Comparison of ENCODE assay signal across 12 cellular contexts in the genomic region with DNA sequence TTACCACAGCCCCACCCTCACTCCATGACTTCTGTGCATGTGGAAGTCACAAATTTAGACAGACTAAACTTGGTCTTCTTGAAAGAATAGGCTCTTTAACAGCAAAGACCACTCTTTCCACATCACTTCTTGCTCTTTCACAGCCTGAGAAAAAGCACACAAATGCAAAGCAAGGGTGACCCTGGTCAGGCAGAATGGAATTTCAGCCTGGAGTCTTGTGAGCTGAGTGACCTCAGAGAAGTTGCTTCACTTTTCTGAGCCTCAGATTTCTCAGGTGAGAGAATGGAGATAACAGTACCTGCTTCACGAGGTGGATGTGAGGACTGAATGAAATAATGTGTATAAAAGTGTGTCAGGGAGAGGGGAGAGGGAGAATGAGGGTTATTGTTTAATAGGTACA. TPM values are rescaled to one million over a fixed set of nuclear protein-coding genes. Genes with fewer than 3 reads are reported as not detected.
DNase-seq lines count a peak whose midpoint lies in the region; ATAC-seq and TF ChIP-seq lines count a peak whose summit lies in the region.
"Had no signal": no experiment of that assay in that cellular context is flagged by ENCODE, and none has a peak within 500 bp of the region (broad histone marks: within the 10 kb centered on the region; RNA-seq: fewer than 3 reads in every experiment).

No MANE protein-coding gene starts in this region.

- H2AK5ac ChIP-seq in neuronal stem cell (ENCODE audit: low read depth, low read length): no peak overlapping the region

- no peaks in the 10 kb centered on the region for H3K4me1 ChIP-seq in hepatocyte (ENCODE audit: insufficient read depth)
- no peaks in the 10 kb centered on the region for H3K4me1 ChIP-seq in neuronal stem cell (ENCODE audit: control insufficient read depth in 2 of 2, insufficient read depth in 1 of 2, low read depth in 1 of 2, low read length in 2 of 2)
- no peaks in the 10 kb centered on the region for H3K4me1 ChIP-seq in CD4-positive, alpha-beta memory T cell (ENCODE audit: insufficient read depth, low read length)
- H3K4me1 ChIP-seq: BLaER1 treated with 17β-estradiol and CSF1 and Interleukin-3, amounts not matched to agents 10 nM and 100 nM; Caco-2 had no signal

- H3K36me3 ChIP-seq in hepatocyte (replicated peaks; ENCODE audit: insufficient read depth, low read depth): no peaks in the 10 kb centered on the region
- no peaks in the 10 kb centered on the region for H3K36me3 ChIP-seq in neuronal stem cell (replicated peaks in 1 of 2; ENCODE audit: control insufficient read depth in 2 of 2, insufficient read depth in 2 of 2, low read length in 2 of 2)
- H3K36me3 ChIP-seq in CD4-positive, alpha-beta memory T cell (ENCODE audit: insufficient read depth, low read length): no peaks in the 10 kb centered on the region
- H3K36me3 ChIP-seq: BLaER1 treated with 17β-estradiol and CSF1 and Interleukin-3, amounts not matched to agents 10 nM and 100 nM had no signal

- peak overlapping the region; percentile 21 for H4K8ac ChIP-seq in neuronal stem cell (ENCODE audit: low read depth, low read length)

- 70% methylated on average over 1 of the region's 1 CpG for WGBS in hepatocyte (ENCODE audit: low lambda C conversion rate, missing lambda C conversion rate)
- no CpG with 5 or more reads among the region's 1 CpG for WGBS in neuronal stem cell (ENCODE audit: extremely low coverage in 2 of 2, insufficient read length in 2 of 2, insufficient replicate concordance in 1 of 2), 2 donors

- no peak overlapping the region for H3K14ac ChIP-seq in neuronal stem cell (ENCODE audit: low read length)

- H3K27me3 Mint-ChIP-seq in CD4-positive, alpha-beta memory T cell: peaks cover 2 to 11% of the 10 kb centered on the region in 2 donors

- no peaks in the 10 kb centered on the region for H3K36me3 Mint-ChIP-seq in CD4-positive, alpha-beta memory T cell

- peak overlapping the region; percentile 21 for H3K27ac ChIP-seq in hepatocyte
- H3K27ac ChIP-seq in neuronal stem cell (replicated peaks; ENCODE audit: low read length): no peak overlapping the region
- no peak overlapping the region for H3K27ac ChIP-seq in CD4-positive, alpha-beta memory T cell (ENCODE audit: low read depth, low read length)
- H3K27ac ChIP-seq in caudate nucleus (ENCODE audit: low read depth, low read length): no peak overlapping the region
- H3K27ac ChIP-seq: BLaER1 treated with 17β-estradiol and CSF1 and Interleukin-3, amounts not matched to agents 10 nM and 100 nM; GM23248 had no signal

- peaks cover 0 to 13% (median 3%) of the 10 kb centered on the region in 8 donors for H3K9me3 Mint-ChIP-seq in CD4-positive, alpha-beta memory T cell

- CTCF ChIA-PET in CD4-positive, alpha-beta memory T cell (lab: Charles Lee; ENCODE audit: partially characterized antibody): no interaction called here

- POLR2A ChIA-PET in CD4-positive, alpha-beta memory T cell (lab: Charles Lee; ENCODE audit: partially characterized antibody): interaction anchor here (0.9 kb wide), 1 partner anchor 10 kb away, joined by 3 read pairs; no protein-coding TSS in a partner anchor

- DNase-seq in choroid plexus epithelial cell (ENCODE audit: low read depth) (peak; percentile 57), hepatocyte (ENCODE audit: low spot score) (no peak), neuronal stem cell (ENCODE audit: low spot score) (no peak), Right ventricle myocardium inferior (ENCODE audit: missing footprints) (no peak), caudate nucleus (lab: John Stamatoyannopoulos, UW) (no peak)
- DNase-seq in CD4-positive, alpha-beta memory T cell: no peak
- DNase-seq: Caco-2, GM23248, HCEC 1CT had no signal

- H3K9me3 ChIP-seq in hepatocyte (ENCODE audit: low read depth) (no peaks in the 10 kb centered on the region), neuronal stem cell (replicated peaks in 1 of 2; ENCODE audit: control insufficient read depth in 2 of 2, insufficient read depth in 1 of 2, low read depth in 1 of 2, low read length in 2 of 2) (no peaks in the 10 kb centered on the region)
- H3K9me3 ChIP-seq in CD4-positive, alpha-beta memory T cell (ENCODE audit: control insufficient read depth in 1 of 2, low read length in 2 of 2): no peaks in the 10 kb centered on the region
- H3K9me3 ChIP-seq: BLaER1 treated with 17β-estradiol and CSF1 and Interleukin-3, amounts not matched to agents 10 nM and 100 nM; Caco-2 had no signal

- H3K4me3 Mint-ChIP-seq in CD4-positive, alpha-beta memory T cell: no peak overlapping the region
- H3K4me3 Mint-ChIP-seq: B cell had no signal

- H3K9ac ChIP-seq in neuronal stem cell (ENCODE audit: low read depth, low read length, poor library complexity): no peak overlapping the region
- H3K9ac ChIP-seq: BLaER1 treated with 17β-estradiol and CSF1 and Interleukin-3, amounts not matched to agents 10 nM and 100 nM; GM23248 had no signal

- no peak overlapping the region for H3K4me3 ChIP-seq in choroid plexus epithelial cell (ENCODE audit: low read depth, low read length)
- no peak overlapping the region for H3K4me3 ChIP-seq in hepatocyte
- H3K4me3 ChIP-seq in neuronal stem cell (ENCODE audit: low read length in 2 of 2): no peak overlapping the region
- no peak overlapping the region for H3K4me3 ChIP-seq in CD4-positive, alpha-beta memory T cell (ENCODE audit: low read length in 2 of 2)
- H3K4me3 ChIP-seq: BLaER1 treated with 17β-estradiol and CSF1 and Interleukin-3, amounts not matched to agents 10 nM and 100 nM; GM23248 had no signal

- no peak overlapping the region for H2BK15ac ChIP-seq in neuronal stem cell (ENCODE audit: low read length)

- no peak overlapping the region for H3K23ac ChIP-seq in neuronal stem cell (ENCODE audit: low read depth, low read length, poor library complexity)

- no peaks in the 10 kb centered on the region for H3K27me3 ChIP-seq in hepatocyte
- peaks cover 0 to 24% (median 0%) of the 10 kb centered on the region in 3 experiments for H3K27me3 ChIP-seq in neuronal stem cell (ENCODE audit: control insufficient read depth in 3 of 3, insufficient read depth in 3 of 3, low read depth in 1 of 3, low read length in 3 of 3)
- H3K27me3 ChIP-seq in CD4-positive, alpha-beta memory T cell (ENCODE audit: insufficient read depth, low read length): no peaks in the 10 kb centered on the region
- H3K27me3 ChIP-seq: BLaER1 treated with 17β-estradiol and CSF1 and Interleukin-3, amounts not matched to agents 10 nM and 100 nM had no signal

- H3K4me1 Mint-ChIP-seq in CD4-positive, alpha-beta memory T cell: no peaks in the 10 kb centered on the region
- H3K4me1 Mint-ChIP-seq: B cell had no signal

- no peaks in the 10 kb centered on the region for H3K79me2 ChIP-seq in hepatocyte

- H3K27ac Mint-ChIP-seq in CD4-positive, alpha-beta memory T cell: peak overlapping the region in 1 of 7 donors; percentile 57
- H3K27ac Mint-ChIP-seq: B cell had no signal

- H2BK12ac ChIP-seq in neuronal stem cell (ENCODE audit: low read length): no peak overlapping the region

- H2BK5ac ChIP-seq in neuronal stem cell (ENCODE audit: low read length): no peak overlapping the region

- H3K18ac ChIP-seq in neuronal stem cell (ENCODE audit: low read length): no peak overlapping the region

- H4K91ac ChIP-seq in neuronal stem cell (ENCODE audit: low read depth, low read length, poor library complexity): no peak overlapping the region

- TF ChIP-seq CTCF in choroid plexus epithelial cell (conservative IDR thresholded peaks at IDR 0.05; ENCODE audit: low read depth, low read length) (no peak), hepatocyte (IDR thresholded peaks at IDR 0.05; ENCODE audit: poor library complexity) (no peak)

- no peak for ATAC-seq in Right ventricle myocardium inferior

- H3K79me1 ChIP-seq in neuronal stem cell (ENCODE audit: low read depth, low read length): no peaks in the 10 kb centered on the region

- H2BK120ac ChIP-seq in neuronal stem cell (ENCODE audit: low read depth, low read length): no peak overlapping the region

- no peak overlapping the region for H3K4ac ChIP-seq in neuronal stem cell (ENCODE audit: low read length)

- no peak overlapping the region for H3K4me2 ChIP-seq in hepatocyte
- no peak overlapping the region for H3K4me2 ChIP-seq in neuronal stem cell (ENCODE audit: insufficient read depth, low read length, poor library complexity, severe bottlenecking)
- H3K4me2 ChIP-seq: BLaER1 treated with 17β-estradiol and CSF1 and Interleukin-3, amounts not matched to agents 10 nM and 100 nM had no signal

- H2AFZ ChIP-seq in hepatocyte (no peak overlapping the region), neuronal stem cell (ENCODE audit: low read length) (no peak overlapping the region)
- H2AFZ ChIP-seq: GM23248 had no signal

- no peaks in the 10 kb centered on the region for H4K20me1 ChIP-seq in hepatocyte (ENCODE audit: insufficient read depth, poor library complexity, severe bottlenecking)
- H4K20me1 ChIP-seq: BLaER1 treated with 17β-estradiol and CSF1 and Interleukin-3, amounts not matched to agents 10 nM and 100 nM had no signal

- intact Hi-C loops in Right ventricle myocardium inferior (cut with DNase I): no loop called here
- intact Hi-C loops in CD4-positive, alpha-beta memory T cell (cut with micrococcal nuclease): no loop called here

- no peaks in the 10 kb centered on the region for H3K9me2 ChIP-seq in hepatocyte (replicated peaks; ENCODE audit: insufficient read depth)

RNA-seq across cellular contexts. Expression of gene LIPT2, which starts 26.8 kb away (rescaled TPM):
- total RNA-seq in hepatocyte: 9.8 and 14.3 TPM in 2 replicates
- 9.2 and 12.4 TPM in 2 replicates for polyA plus RNA-seq in hepatocyte
- polyA plus RNA-seq in neuronal stem cell (2013, experiment 1 of 2): 8.9 TPM
- polyA plus RNA-seq in neuronal stem cell (2013, experiment 2 of 2): 8.4 TPM
- total RNA-seq in Right ventricle myocardium inferior: 0.49 TPM
- total RNA-seq in CD4-positive, alpha-beta memory T cell: 10 to 100 TPM in 1 of 2 experiments, 1 to 10 TPM in 1; 8.0 to 15.5 TPM
- 10 to 100 TPM in 1 of 2 donors, 1 to 10 TPM in 1; 9.6 to 19.6 TPM for polyA plus RNA-seq in CD4-positive, alpha-beta memory T cell

RNA-seq across cellular contexts. Expression of gene KCNE3, which starts 53.0 kb away (rescaled TPM):
- total RNA-seq in hepatocyte (17.1 and 18.6 TPM in 2 replicates), Right ventricle myocardium inferior (2.9 TPM)
- polyA plus RNA-seq in hepatocyte: 8.7 and 9.6 TPM in 2 replicates
- polyA plus RNA-seq in neuronal stem cell (2013, experiment 1 of 2): 1.2 TPM
- polyA plus RNA-seq in neuronal stem cell (2013, experiment 2 of 2): 1.1 TPM
- total RNA-seq in CD4-positive, alpha-beta memory T cell: under 1 TPM in 1 of 2 experiments, not detected in 1; 0.28 TPM
- polyA plus RNA-seq in CD4-positive, alpha-beta memory T cell: not detected
- total RNA-seq: A172, B cell had no signal
